ENCODE assay signal across 1 cellular context in genomic region chr20:36384022-36384619, GRCh38.
TF ChIP-seq lines count a peak whose summit lies in the region.

No MANE protein-coding gene starts in this region.

TF ChIP-seq in K562, 482 proteins besides CTCF, POLR2A, EP300 and RAD21 (continued from another document and continues in another):
- TF ChIP-seq USF1 (CRISPR knock-in tag; IDR thresholded peaks at IDR 0.05) (peak; percentile 57), U2AF2 (optimal IDR thresholded peaks at IDR 0.05; ENCODE audit: low read depth, low read length) (no peak), NR0B1 (IDR thresholded peaks at IDR 0.05; ENCODE audit: partially characterized antibody) (no peak), ZNF707 (CRISPR knock-in tag; conservative IDR thresholded peaks at IDR 0.05) (peak; percentile 37; the same call in 1 of the 2 replicates), USF2 (CRISPR knock-in tag; IDR thresholded peaks at IDR 0.05) (peak; percentile 84), EP400 (IDR thresholded peaks at IDR 0.05) (no peak), EGR1 (conservative IDR thresholded peaks at IDR 0.05) (no peak), KDM4B (IDR thresholded peaks at IDR 0.05; ENCODE audit: borderline replicate concordance in 2 of 2, low read depth in 1 of 2) (no peak), ZNF140 (CRISPR knock-in tag; IDR thresholded peaks at IDR 0.05) (peak; percentile 75), SLC30A9 (CRISPR knock-in tag; IDR thresholded peaks at IDR 0.05) (no peak), ZNF395 (CRISPR knock-in tag; IDR thresholded peaks at IDR 0.05) (peak; percentile 99), PREB (CRISPR knock-in tag; IDR thresholded peaks at IDR 0.05) (peak; percentile 82; the same call in 1 of the 2 replicates), ZHX1 (conservative IDR thresholded peaks at IDR 0.05; ENCODE audit: low read length) (no peak), ZFX (CRISPR knock-in tag; IDR thresholded peaks at IDR 0.05) (peak; percentile 53), ZBTB17 (CRISPR knock-in tag; IDR thresholded peaks at IDR 0.05) (peak; percentile 28; the same call in 1 of the 2 replicates), XRCC5 (IDR thresholded peaks at IDR 0.05; ENCODE audit: low read depth, low read length) (peak; percentile 78; the same call in 1 of the 2 replicates), RNF219 (CRISPR knock-in tag; IDR thresholded peaks at IDR 0.05) (no peak), SMAD4 (CRISPR knock-in tag; conservative IDR thresholded peaks at IDR 0.05) (peak; percentile 86), KDM5B (IDR thresholded peaks at IDR 0.05; ENCODE audit: insufficient replicate concordance, low read depth, low read length) (no peak), MIER1 (IDR thresholded peaks at IDR 0.05; ENCODE audit: low read depth) (peak; percentile 100), NR2C2 (CRISPR knock-in tag; IDR thresholded peaks at IDR 0.05) (peak; percentile 95), NR2C2 (tag; IDR thresholded peaks at IDR 0.05) (peak; percentile 75), ZNF3 (CRISPR knock-in tag; IDR thresholded peaks at IDR 0.05) (no peak), KLF16 (IDR thresholded peaks at IDR 0.05) (no peak), PRMT5 (CRISPR knock-in tag; IDR thresholded peaks at IDR 0.05) (peak; percentile 99), FOXM1 (IDR thresholded peaks at IDR 0.05; ENCODE audit: low read depth) (no peak), FOXM1 (CRISPR knock-in tag; IDR thresholded peaks at IDR 0.05; ENCODE audit: low read depth) (peak; percentile 98), ETS1 (conservative IDR thresholded peaks at IDR 0.05; ENCODE audit: control insufficient read depth, low read depth, low read length) (0 out of 2 replicates have a peak, but pooled peaks have one; percentile 37), VEZF1 (CRISPR knock-in tag; IDR thresholded peaks at IDR 0.05) (peak; percentile 73), TAF15 (IDR thresholded peaks at IDR 0.05; ENCODE audit: low read depth, low read length) (no peak), HMG20B (CRISPR knock-in tag; IDR thresholded peaks at IDR 0.05) (no peak), ZNF143 (CRISPR knock-in tag; IDR thresholded peaks at IDR 0.05) (no peak; the same call in 1 of the 2 replicates), ZBTB9 (CRISPR knock-in tag; IDR thresholded peaks at IDR 0.05) (0 out of 2 replicates have a peak, but pooled peaks have one; percentile 48), PURB (CRISPR knock-in tag; IDR thresholded peaks at IDR 0.05; ENCODE audit: low read depth) (no peak), MYNN (IDR thresholded peaks at IDR 0.05) (no peak), MYNN (CRISPR knock-in tag; IDR thresholded peaks at IDR 0.05) (peak; percentile 96), TFAP4 (CRISPR knock-in tag; IDR thresholded peaks at IDR 0.05; ENCODE audit: borderline replicate concordance) (peak; percentile 91), PHTF2 (CRISPR knock-in tag; IDR thresholded peaks at IDR 0.05) (no peak), CEBPG (CRISPR knock-in tag; IDR thresholded peaks at IDR 0.05) (0 out of 2 replicates have a peak, but pooled peaks have one; percentile 38), CEBPG (tag; conservative IDR thresholded peaks at IDR 0.05 in 1 of 2, IDR thresholded peaks at IDR 0.05 in 1 of 2) (no peak), GATA2 (CRISPR knock-in tag; IDR thresholded peaks at IDR 0.05) (peak; percentile 74; the same call in 1 of the 2 replicates), ZNF449 (CRISPR knock-in tag; IDR thresholded peaks at IDR 0.05) (peak; percentile 65; the same call in 1 of the 2 replicates), SMAD3 (CRISPR knock-in tag; conservative IDR thresholded peaks at IDR 0.05) (no peak; the same call in 1 of the 2 replicates), TAF7 (tag; IDR thresholded peaks at IDR 0.05) (no peak), ZNF232 (CRISPR knock-in tag; IDR thresholded peaks at IDR 0.05) (peak; percentile 99), CC2D1A (IDR thresholded peaks at IDR 0.05) (0 out of 2 replicates have a peak, but pooled peaks have one; percentile 28), TCF7 (IDR thresholded peaks at IDR 0.05; ENCODE audit: borderline replicate concordance) (no peak), CXXC5 (CRISPR knock-in tag; IDR thresholded peaks at IDR 0.05) (peak; percentile 82)
